Comparison of ENCODE assay signal across 9 cellular contexts in genomic region chr18:8754995-8755955, GRCh38. TPM values are rescaled to one million over a fixed set of nuclear protein-coding genes. Genes with fewer than 3 reads are reported as not detected.
DNase-seq lines count a peak whose midpoint lies in the region; ATAC-seq, FAIRE-seq and TF ChIP-seq lines count a peak whose summit lies in the region.
"Had no signal": no experiment of that assay in that cellular context is flagged by ENCODE, and none has a peak within 500 bp of the region (broad histone marks: within the 10 kb centered on the region; RNA-seq: fewer than 3 reads in every experiment).

No MANE protein-coding gene starts in this region.

- WGBS in K562 (ENCODE audit: insufficient coverage, low coverage, missing lambda C conversion rate) = 27% methylated on average over 20 of the region's 20 CpGs

- no peaks in the 10 kb centered on the region for H3K9me3 Mint-ChIP-seq in stimulated activated effector memory CD8-positive, alpha-beta T cell treated with anti-CD3 and anti-CD28 coated beads, Interleukin-12 subunit alpha, Interleukin-12 subunit beta, amount 100 ng/mL, for 72 hours
- H3K9me3 Mint-ChIP-seq in CD14-positive monocyte = no peaks in the 10 kb centered on the region
- H3K9me3 Mint-ChIP-seq: IgD-negative memory B cell had no signal

- peak overlapping the region; percentile 29 for H3K4me3 Mint-ChIP-seq in stimulated activated effector memory CD8-positive, alpha-beta T cell treated with anti-CD3 and anti-CD28 coated beads, Interleukin-12 subunit alpha, Interleukin-12 subunit beta, amount 100 ng/mL, for 72 hours
- H3K4me3 Mint-ChIP-seq in CD14-positive monocyte = no peak overlapping the region

- no peaks in the 10 kb centered on the region for H3K36me3 Mint-ChIP-seq in stimulated activated effector memory CD8-positive, alpha-beta T cell treated with anti-CD3 and anti-CD28 coated beads, Interleukin-12 subunit alpha, Interleukin-12 subunit beta, amount 100 ng/mL, for 72 hours
- no peaks in the 10 kb centered on the region for H3K36me3 Mint-ChIP-seq in CD14-positive monocyte

- CTCF ChIA-PET in K562 (lab: Yijun Ruan, JAX; ENCODE audit: low intra/inter-chr PET ratio) = no interaction called here

- no peak for TF ChIP-seq EP300 in K562 (IDR thresholded peaks at IDR 0.05; ENCODE audit: low read length)

- no peaks in the 10 kb centered on the region for H3K9me3 ChIP-seq in Peyer's patch
- H3K9me3 ChIP-seq in K562 (replicated peaks; ENCODE audit: control insufficient read depth, insufficient read depth, low read depth, low read length) = no peaks in the 10 kb centered on the region
- H3K9me3 ChIP-seq in tibial artery = no peaks in the 10 kb centered on the region

- H3K4me1 Mint-ChIP-seq in stimulated activated effector memory CD8-positive, alpha-beta T cell treated with anti-CD3 and anti-CD28 coated beads, Interleukin-12 subunit alpha, Interleukin-12 subunit beta, amount 100 ng/mL, for 72 hours = peaks cover 24% of the 10 kb centered on the region
- H3K4me1 Mint-ChIP-seq in CD14-positive monocyte = no peaks in the 10 kb centered on the region

- H3K9ac ChIP-seq in K562 (ENCODE audit: insufficient read depth in 1 of 2, low read depth in 2 of 2, low read length in 2 of 2) = no peak overlapping the region

- no peak overlapping the region for H3K4me2 ChIP-seq in K562 (ENCODE audit: insufficient read depth, low read length)

- in situ Hi-C loops in K562 (cut with MboI) = no loop called here

- H3K27ac Mint-ChIP-seq in stimulated activated effector memory CD8-positive, alpha-beta T cell treated with anti-CD3 and anti-CD28 coated beads, Interleukin-12 subunit alpha, Interleukin-12 subunit beta, amount 100 ng/mL, for 72 hours = no peak overlapping the region
- H3K27ac Mint-ChIP-seq in CD14-positive monocyte = no peak overlapping the region

- no peak for TF ChIP-seq CTCF in Peyer's patch (IDR thresholded peaks at IDR 0.05)
- TF ChIP-seq CTCF in K562 (IDR thresholded peaks at IDR 0.05 in 2 of 3, conservative IDR thresholded peaks at IDR 0.05 in 1 of 3; ENCODE audit: insufficient read depth in 2 of 3, low read depth in 1 of 3, low read length in 3 of 3) = no peak
- no peak for TF ChIP-seq CTCF in CD14-positive monocyte (IDR thresholded peaks at IDR 0.05)
- TF ChIP-seq CTCF in tibial artery (IDR thresholded peaks at IDR 0.05) = no peak

- H3K9me1 ChIP-seq in K562 (ENCODE audit: control insufficient read depth, insufficient read depth, low read length) = peaks cover 7% of the 10 kb centered on the region

- no peak for TF ChIP-seq RAD21 in K562 (CRISPR knock-in tag; conservative IDR thresholded peaks at IDR 0.05 in 1 of 2, IDR thresholded peaks at IDR 0.05 in 1 of 2)

- H4K20me1 ChIP-seq in K562 (replicated peaks; ENCODE audit: control insufficient read depth, insufficient read depth, low read length) = no peaks in the 10 kb centered on the region

- H3K4me1 ChIP-seq in Peyer's patch = peaks cover 0 to 10% (median 5%) of the 10 kb centered on the region in 4 donors
- H3K4me1 ChIP-seq in K562 (replicated peaks in 1 of 2; ENCODE audit: control insufficient read depth in 2 of 2, insufficient read depth in 2 of 2, low read length in 2 of 2) = peaks cover 4 to 5% of the 10 kb centered on the region in 2 experiments; a peak in 2 of 5 replicates
- no peaks in the 10 kb centered on the region for H3K4me1 ChIP-seq in tibial artery

- TF ChIP-seq POLR2A in Peyer's patch (IDR thresholded peaks at IDR 0.05) (no peak), K562 (conservative IDR thresholded peaks at IDR 0.05) (no peak)

- ATAC-seq in GM19395 (IDR thresholded peaks at IDR 0.05; ENCODE audit: unreplicated experiment) = peak; percentile 82
- ATAC-seq in K562 = no peak
- peak; percentile 95 for ATAC-seq in stimulated activated effector memory CD8-positive, alpha-beta T cell treated with anti-CD3 and anti-CD28 coated beads, Interleukin-12 subunit alpha, Interleukin-12 subunit beta, amount 100 ng/mL, for 72 hours

- intact Hi-C loops in K562 (cut with micrococcal nuclease) (no loop called here), CD14-positive monocyte (cut with micrococcal nuclease) (no loop called here), tibial artery (cut with DNase I; ENCODE audit: low total_unique reads) (loop anchor here (5.0 kb wide), 1 partner anchor 1663 kb away; no protein-coding TSS in a partner anchor)

- H3K27me3 ChIP-seq in Peyer's patch = no peaks in the 10 kb centered on the region
- H3K27me3 ChIP-seq in K562 (ENCODE audit: control insufficient read depth in 2 of 2, insufficient read depth in 2 of 2, low read length in 2 of 2) = peaks cover 0 to 6% of the 10 kb centered on the region in 2 experiments; a peak in 4 of 5 replicates
- no peaks in the 10 kb centered on the region for H3K27me3 ChIP-seq in tibial artery

- peaks cover 0 to 7% (median 0%) of the 10 kb centered on the region in 3 donors for H3K27me3 Mint-ChIP-seq in CD14-positive monocyte (ENCODE audit: low read depth in 3 of 3)

- FAIRE-seq in K562 (lab: Jason Lieb, UNC) = no peak

- H3K36me3 ChIP-seq in Peyer's patch (no peaks in the 10 kb centered on the region), K562 (ENCODE audit: control insufficient read depth, insufficient read depth, low read length) (no peaks in the 10 kb centered on the region), tibial artery (no peaks in the 10 kb centered on the region)

- DNase-seq in Peyer's patch (peak in 2 of 3 donors; percentile 68 to 83), K562 (ENCODE audit: extremely low read depth in 1 of 4, low spot score in 3 of 4) (no peak), cerebellar nuclear complex (lab: John Stamatoyannopoulos, UW) (no peak), NCI-H2029 (lab: John Stamatoyannopoulos, UW) (no peak), CD14-positive monocyte (ENCODE audit: low spot score) (no peak), tibial artery (no peak)
- no peak for DNase-seq in stimulated activated effector memory CD8-positive, alpha-beta T cell treated with anti-CD3 and anti-CD28 coated beads, Interleukin-12 subunit alpha, Interleukin-12 subunit beta, amount 100 ng/mL, for 72 hours (ENCODE audit: low spot score in 2 of 2)

- BruUV-seq in K562 (replicated peaks; lab: Mats Ljungman, UMichigan) = no TSS peak

- H3K4me3 ChIP-seq in Peyer's patch (no peak overlapping the region), K562 (no peak overlapping the region), tibial artery (no peak overlapping the region)

- H3K79me2 ChIP-seq in K562 (ENCODE audit: control insufficient read depth, insufficient read depth, low read length) = no peaks in the 10 kb centered on the region

- no peak overlapping the region for H2AFZ ChIP-seq in K562 (ENCODE audit: low read depth, low read length)

- POLR2A ChIA-PET in K562 (lab: Yijun Ruan, JAX) = interaction anchor here (0.5 kb wide), 1 partner anchor 62 kb away, joined by 3 read pairs; no protein-coding TSS in a partner anchor

- no peak overlapping the region for H3K27ac ChIP-seq in Peyer's patch
- H3K27ac ChIP-seq in K562 (ENCODE audit: extremely low read depth, low read depth, low read length) = no peak overlapping the region
- H3K27ac ChIP-seq in tibial artery = no peak overlapping the region

TF ChIP-seq in K562, 482 proteins besides CTCF, POLR2A, EP300 and RAD21 (continues in another document):
- TF ChIP-seq, protein P1, sequence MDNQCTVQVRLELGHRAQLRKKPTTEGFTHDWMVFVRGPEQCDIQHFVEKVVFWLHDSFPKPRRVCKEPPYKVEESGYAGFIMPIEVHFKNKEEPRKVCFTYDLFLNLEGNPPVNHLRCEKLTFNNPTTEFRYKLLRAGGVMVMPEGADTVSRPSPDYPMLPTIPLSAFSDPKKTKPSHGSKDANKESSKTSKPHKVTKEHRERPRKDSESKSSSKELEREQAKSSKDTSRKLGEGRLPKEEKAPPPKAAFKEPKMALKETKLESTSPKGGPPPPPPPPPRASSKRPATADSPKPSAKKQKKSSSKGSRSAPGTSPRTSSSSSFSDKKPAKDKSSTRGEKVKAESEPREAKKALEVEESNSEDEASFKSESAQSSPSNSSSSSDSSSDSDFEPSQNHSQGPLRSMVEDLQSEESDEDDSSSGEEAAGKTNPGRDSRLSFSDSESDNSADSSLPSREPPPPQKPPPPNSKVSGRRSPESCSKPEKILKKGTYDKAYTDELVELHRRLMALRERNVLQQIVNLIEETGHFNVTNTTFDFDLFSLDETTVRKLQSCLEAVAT (IDR thresholded peaks at IDR 0.05) = no peak
- TF ChIP-seq NR4A1 (CRISPR knock-in tag; IDR thresholded peaks at IDR 0.05) (no peak), NR4A1 (tag; IDR thresholded peaks at IDR 0.05) (no peak), C11orf30 (IDR thresholded peaks at IDR 0.05; ENCODE audit: low read depth) (peak; percentile 42; the same call in 1 of the 2 replicates), MYBL2 (IDR thresholded peaks at IDR 0.05; ENCODE audit: low read depth) (no peak), MYBL2 (CRISPR knock-in tag; IDR thresholded peaks at IDR 0.05; ENCODE audit: borderline replicate concordance) (no peak), ESRRA (IDR thresholded peaks at IDR 0.05; ENCODE audit: borderline replicate concordance, low read depth) (no peak), SRSF1 (IDR thresholded peaks at IDR 0.05; ENCODE audit: low read depth, low read length) (no peak), CCNT2 (IDR thresholded peaks at IDR 0.05; ENCODE audit: borderline replicate concordance, extremely low read depth, insufficient read length, low read depth, low read length) (no peak)

RNA-seq across cellular contexts. Expression of gene MTCL1, which starts 49.9 kb away (rescaled TPM):
- total RNA-seq in Peyer's patch (10 to 100 TPM in 1 of 4 donors, 1 to 10 TPM in 3; 4.2 to 27.2 (median 6.3) TPM), K562 (2014; rRNA removed) (3.7 and 4.6 TPM in 2 replicates), K562 (2014; rRNA removed; fragmentation: Illumina TruSeq; extraction: Trizol) (6.8 and 7.4 TPM in 2 replicates), K562 (2015; rRNA removed; fragmentation: Illumina TruSeq; extraction: Trizol) (3.7 and 4.9 TPM in 2 replicates), K562 (2021) (5.4 and 5.9 TPM in 2 replicates)
- 26.9 and 56.2 TPM in 2 replicates for total RNA-seq in K562 (2011; cell fraction: chromatin; rRNA removed; ENCODE audit: low replicate concordance)
- total RNA-seq in K562 (2011; cell fraction: nucleolus; rRNA removed) = 10.2 and 11.4 TPM in 2 replicates
- 21.6 and 32.3 TPM in 2 replicates for total RNA-seq in K562 (2011; cell fraction: nucleoplasm; rRNA removed)
- polyA plus RNA-seq in K562 (2011; rRNA removed) (6.5 and 16.6 TPM in 2 replicates), K562 (2014; fragmentation: Illumina TruSeq; extraction: Trizol) (4.5 and 5.0 TPM in 2 replicates), K562 (2014; fragmentation: Nextera tagmentation; extraction: Ambion mirVana) (under 1 TPM; 0.21 to 0.38 TPM), K562 (2014; rRNA removed) (3.0 and 5.5 TPM in 2 replicates), CD14-positive monocyte (not detected)
- 3.4 and 9.5 TPM in 2 replicates for polyA plus RNA-seq in K562 (2011; cell fraction: cytosol; rRNA removed)
- 20.4 and 52.0 TPM in 2 replicates for polyA plus RNA-seq in K562 (2011; cell fraction: nucleus; rRNA removed)
- 4.6 and 4.8 TPM in 2 replicates for polyA plus RNA-seq in K562 (2012)
- polyA minus RNA-seq in K562 (2011; rRNA and poly(A)+ RNA removed) = 21.5 and 39.2 TPM in 2 replicates
- polyA minus RNA-seq in K562 (2011; cell fraction: cytosol; rRNA and poly(A)+ RNA removed) = 3.7 and 16.8 TPM in 2 replicates
- 14.9 and 54.1 TPM in 2 replicates for polyA minus RNA-seq in K562 (2011; cell fraction: nucleus; rRNA and poly(A)+ RNA removed)

Comparison
In these comparisons a context has a peak if more than half of its experiments do, and no peak if none do; other contexts are left out.
1. DNase-seq: peak in Peyer's patch (2 of 3); none in K562 (0 of 4), stimulated activated effector memory CD8-positive, alpha-beta T cell treated with anti-CD3 and anti-CD28 coated beads, Interleukin-12 subunit alpha, Interleukin-12 subunit beta, amount 100 ng/mL, for 72 hours (0 of 2), cerebellar nuclear complex (0 of 2), NCI-H2029 (single experiment), CD14-positive monocyte (single experiment) and tibial artery (0 of 2).